ENCODE assay signal across 2 cellular contexts in genomic region chr1:247374651-247375334, GRCh38. TPM values are rescaled to one million over a fixed set of nuclear protein-coding genes. Genes with fewer than 3 reads are reported as not detected.
"Had no signal": no experiment of that assay in that cellular context is flagged by ENCODE, and none has a peak within 500 bp of the region (broad histone marks: within the 10 kb centered on the region; RNA-seq: fewer than 3 reads in every experiment).

No MANE protein-coding gene starts in this region.

RNA-seq across cellular contexts. Expression of gene NLRP3, which starts 41.2 kb away (rescaled TPM):
- total RNA-seq: HepG2 had no signal
- polyA plus RNA-seq: HepG2, IMR-90 had no signal
